Comparison of ENCODE assay signal across 16 cellular contexts in the genomic region with DNA sequence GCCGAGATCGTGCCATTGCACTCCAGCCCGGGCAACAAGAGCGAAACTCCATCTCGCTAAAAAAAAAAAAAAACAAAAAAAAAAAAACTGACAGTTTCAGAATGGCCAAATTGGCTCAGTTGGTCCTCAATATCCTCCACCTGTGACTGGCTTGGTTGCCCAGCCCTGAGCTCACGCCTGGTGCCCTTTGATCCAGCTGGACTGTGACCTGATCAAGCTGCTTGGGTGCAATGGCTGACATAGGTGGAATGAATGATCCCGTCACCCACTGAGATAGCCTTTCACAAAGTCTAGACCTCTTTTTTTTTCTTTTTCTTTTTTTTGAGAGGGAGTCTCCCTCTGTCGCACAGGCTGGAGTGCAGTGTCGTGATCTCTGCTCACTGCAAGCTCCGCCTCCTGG.
A peak's percentile ranks its signal among the peaks of the same experiment; 100 is the strongest.
DNase-seq lines count a peak whose midpoint lies in the region; ATAC-seq and TF ChIP-seq lines count a peak whose summit lies in the region.
"Had no signal": no experiment of that assay in that cellular context is flagged by ENCODE, and none has a peak within 500 bp of the region (broad histone marks: within the 10 kb centered on the region; RNA-seq: fewer than 3 reads in every experiment).

No MANE protein-coding gene starts in this region.

- H3K4me3 ChIP-seq in Peyer's patch (no peak overlapping the region), mucosa of descending colon (no peak overlapping the region)
- H3K4me3 ChIP-seq: BLaER1, HAP-1 had no signal

- DNase-seq in Peyer's patch (peak in 2 of 3 donors; percentile 71 to 76), left lobe of liver (ENCODE audit: low spot score) (peak; percentile 73), mucosa of descending colon (no peak), HCEC 1CT (no peak)
- no peak for DNase-seq in activated CD4-positive, CD25-positive, alpha-beta regulatory T cell (lab: John Stamatoyannopoulos, UW)
- DNase-seq: 8988T; CD4-positive, alpha-beta memory T cell; DMS153; DMS79; GDM1; IMR-90 had no signal

- intact Hi-C loops in mucosa of descending colon (cut with DNase I, micrococcal nuclease) = no loop called here

- TF ChIP-seq CTCF in Peyer's patch (IDR thresholded peaks at IDR 0.05) = no peak
- TF ChIP-seq CTCF in mucosa of descending colon (IDR thresholded peaks at IDR 0.05) = no peak

- H3K36me3 ChIP-seq in Peyer's patch = no peaks in the 10 kb centered on the region
- no peaks in the 10 kb centered on the region for H3K36me3 ChIP-seq in mucosa of descending colon (ENCODE audit: low read depth)
- H3K36me3 ChIP-seq: HAP-1 had no signal

- no peak overlapping the region for H3K27ac ChIP-seq in Peyer's patch
- H3K27ac ChIP-seq: BLaER1, HL-60 had no signal

- H3K9me3 ChIP-seq in Peyer's patch = peaks cover 0 to 6% (median 0%) of the 10 kb centered on the region in 4 donors
- peaks cover 6% of the 10 kb centered on the region for H3K9me3 ChIP-seq in mucosa of descending colon
- H3K9me3 ChIP-seq: HAP-1 had no signal

- ATAC-seq in left lobe of liver = peak; percentile 99
- ATAC-seq in mucosa of descending colon = peak; percentile 56
- ATAC-seq in HG02938 (IDR thresholded peaks at IDR 0.05; ENCODE audit: unreplicated experiment) = no peak
- ATAC-seq in GM21786 (IDR thresholded peaks at IDR 0.05; ENCODE audit: unreplicated experiment) = no peak

- H3K4me1 ChIP-seq in Peyer's patch (no peaks in the 10 kb centered on the region), mucosa of descending colon (ENCODE audit: low read depth) (peaks cover 9% of the 10 kb centered on the region)
- H3K4me1 ChIP-seq: BLaER1, HAP-1 had no signal

- TF ChIP-seq POLR2A in Peyer's patch (IDR thresholded peaks at IDR 0.05) = no peak

- no peaks in the 10 kb centered on the region for H3K27me3 ChIP-seq in Peyer's patch
- H3K27me3 ChIP-seq: BLaER1 had no signal

Comparison
In these comparisons a context has a peak if more than half of its experiments do, and no peak if none do; other contexts are left out.
1. DNase-seq: peak in Peyer's patch (2 of 3) and left lobe of liver (single experiment); none in mucosa of descending colon (0 of 3), activated CD4-positive, CD25-positive, alpha-beta regulatory T cell (0 of 4) and HCEC 1CT (single experiment).
2. ATAC-seq: peak in left lobe of liver (single experiment) and mucosa of descending colon (single experiment); none in HG02938 (single experiment) and GM21786 (single experiment).